ENCODE assay signal across 22 cellular contexts in genomic region chr4:150009533-150009932, GRCh38.
DNase-seq lines count a peak whose midpoint lies in the region; ATAC-seq and TF ChIP-seq lines count a peak whose summit lies in the region.
"Had no signal": no experiment of that assay in that cellular context is flagged by ENCODE, and none has a peak within 500 bp of the region (broad histone marks: within the 10 kb centered on the region; RNA-seq: fewer than 3 reads in every experiment).

No MANE protein-coding gene starts in this region.

- H4K20me1 ChIP-seq in GM23248 (ENCODE audit: insufficient read depth), result no peaks in the 10 kb centered on the region

- no peaks in the 10 kb centered on the region for H3K9me2 ChIP-seq in GM23248 (ENCODE audit: insufficient read depth)

- TF ChIP-seq CTCF in choroid plexus epithelial cell (conservative IDR thresholded peaks at IDR 0.05; ENCODE audit: low read depth, low read length), result no peak
- TF ChIP-seq CTCF in fibroblast of the aortic adventitia (IDR thresholded peaks at IDR 0.05; ENCODE audit: insufficient read depth, low read length), result no peak
- TF ChIP-seq CTCF in GM10248 (IDR thresholded peaks at IDR 0.05; ENCODE audit: control extremely low read depth, extremely low read depth, low read depth, missing control alignments), result no peak
- TF ChIP-seq CTCF in GM10266 (IDR thresholded peaks at IDR 0.05; ENCODE audit: control insufficient read depth, insufficient read depth, low read depth, missing control alignments), result no peak

- H3K4me3 ChIP-seq in GM23248 (no peak overlapping the region), choroid plexus epithelial cell (ENCODE audit: low read depth, low read length) (no peak overlapping the region), fibroblast of the aortic adventitia (ENCODE audit: low read depth, low read length) (no peak overlapping the region)
- H3K4me3 ChIP-seq: GM12878, HAP-1, SJCRH30 had no signal

- peak; percentile 25 for DNase-seq in GM23248
- DNase-seq in choroid plexus epithelial cell (ENCODE audit: low read depth), result peak; percentile 52
- peak; percentile 57 for DNase-seq in fibroblast of the aortic adventitia (ENCODE audit: low read depth)
- peak; percentile 43 for DNase-seq in renal cortical epithelial cell (ENCODE audit: low read depth)
- DNase-seq in GM10248 (ENCODE audit: extremely low spot score), result no peak
- DNase-seq in GM10266 (ENCODE audit: extremely low spot score), result no peak
- DNase-seq in activated T-cell treated with anti-CD3 and anti-CD28 coated beads, Interleukin-2, amount 50 U/mL, for 48 hours, result no peak
- DNase-seq: BE2C; DMS53; EL; GF-D8; MV-4-11; NCI-H1105 treated with DMSO at 0.1 percent for 48 hours; NCI-H2029 treated with DMSO at 0.1 percent for 48 hours; NCI-H226; NCI-H510A treated with DMSO at 0.1 percent for 48 hours; NCI-H774; NK-92 treated with Interleukin-12 subunit alpha and Interleukin-12 subunit beta, amount 100 ng/mL, for 24 hours; SJCRH30 had no signal

- H3K9me3 ChIP-seq in GM23248 (ENCODE audit: low read depth), result no peaks in the 10 kb centered on the region
- H3K9me3 ChIP-seq: BE2C, HAP-1, SJCRH30 had no signal

- no peaks in the 10 kb centered on the region for H3K79me2 ChIP-seq in GM23248 (ENCODE audit: insufficient read depth)

- no peak overlapping the region for H3K4me2 ChIP-seq in GM23248 (ENCODE audit: unreplicated experiment)

- H3K4me1 ChIP-seq in GM23248 (ENCODE audit: insufficient read depth), result peaks cover 47% of the 10 kb centered on the region
- H3K4me1 ChIP-seq: BE2C had no signal

- 92 to 93% methylated on average over 2 of the region's 2 CpGs for WGBS in GM23248 (ENCODE audit: low coverage in 1 of 2, low lambda C conversion rate in 2 of 2, missing lambda C conversion rate in 2 of 2), 2 experiments

- CTCF ChIA-PET in GM10248 (lab: Yijun Ruan, JAX), result interaction anchor here (1.0 to 11.2 kb wide), 6 partner anchors 13 to 233 kb away, joined by 3 to 73 read pairs (median 8); no protein-coding TSS in a partner anchor

- H3K27ac ChIP-seq in GM23248, result no peak overlapping the region
- H3K27ac ChIP-seq: SJCRH30 had no signal

- H2AFZ ChIP-seq in GM23248, result no peak overlapping the region

- in situ Hi-C loops in GM23248 (cut with MboI), result loop anchor here (10.0 kb wide), 1 partner anchor 205 kb away; no protein-coding TSS in a partner anchor

- H3K9ac ChIP-seq in GM23248, result no peak overlapping the region

- POLR2A ChIA-PET in GM10248 (lab: Yijun Ruan, JAX), result no interaction called here

- H3K36me3 ChIP-seq in GM23248 (ENCODE audit: low read depth), result no peaks in the 10 kb centered on the region
- H3K36me3 ChIP-seq: BE2C, HAP-1, SJCRH30 had no signal

- ATAC-seq in HG03520 (IDR thresholded peaks at IDR 0.05; ENCODE audit: unreplicated experiment), result no peak
- ATAC-seq: GM12878 had no signal

- H3F3A ChIP-seq in GM23248 (ENCODE audit: insufficient read depth), result peaks cover 6% of the 10 kb centered on the region; the same call in 1 of the 2 replicates

- no peaks in the 10 kb centered on the region for H3K27me3 ChIP-seq in GM23248 (replicated peaks; ENCODE audit: insufficient read depth)
- H3K27me3 ChIP-seq: BE2C, SJCRH30 had no signal

Comparison
In these comparisons a context has a peak if more than half of its experiments do, and no peak if none do; other contexts are left out.
1. DNase-seq: peak in GM23248 (single experiment), choroid plexus epithelial cell (single experiment), fibroblast of the aortic adventitia (single experiment) and renal cortical epithelial cell (single experiment); none in GM10248 (single experiment), GM10266 (single experiment) and activated T-cell treated with anti-CD3 and anti-CD28 coated beads, Interleukin-2, amount 50 U/mL, for 48 hours (0 of 2).